7 cellular contexts compared by ENCODE assay signal in the genomic region with DNA sequence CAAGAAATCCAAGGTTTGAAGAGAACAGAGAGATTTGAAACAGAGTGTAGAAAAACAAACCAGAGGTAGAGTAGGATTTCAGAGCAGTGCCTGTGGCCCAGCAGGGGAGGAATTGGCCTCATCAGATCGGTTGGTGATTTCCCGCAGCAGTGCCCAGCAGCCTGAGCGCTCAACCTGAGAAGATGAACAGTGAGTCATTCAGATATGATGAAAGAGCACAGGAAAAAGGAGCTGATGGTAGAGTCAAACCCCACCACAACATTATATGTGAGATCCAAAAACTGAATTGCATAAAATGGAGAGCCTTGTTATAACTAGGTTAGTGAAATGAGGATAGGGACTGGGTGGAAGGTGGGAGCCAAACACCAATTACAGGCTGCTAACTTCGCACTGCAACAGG.
DNase-seq lines count a peak whose midpoint lies in the region; ATAC-seq lines count a peak whose summit lies in the region.

No MANE protein-coding gene starts in this region.

- peaks cover 4% of the 10 kb centered on the region for H3K4me1 Mint-ChIP-seq in activated naive CD8-positive, alpha-beta T cell treated with anti-CD3 and anti-CD28 coated beads, Interleukin-2, amount 50 U/mL, for 24 hours

- H3K4me3 Mint-ChIP-seq in activated naive CD8-positive, alpha-beta T cell treated with anti-CD3 and anti-CD28 coated beads, Interleukin-2, amount 50 U/mL, for 24 hours, result no peak overlapping the region

- ATAC-seq in GM21423 (IDR thresholded peaks at IDR 0.05; ENCODE audit: unreplicated experiment), result peak; percentile 65
- peak; percentile 97 for ATAC-seq in activated naive CD8-positive, alpha-beta T cell treated with anti-CD3 and anti-CD28 coated beads, Interleukin-2, amount 50 U/mL, for 24 hours
- no peak for ATAC-seq in HG03469 (IDR thresholded peaks at IDR 0.05; ENCODE audit: unreplicated experiment)
- ATAC-seq in GM21367 (IDR thresholded peaks at IDR 0.05; ENCODE audit: unreplicated experiment), result no peak

- H3K27ac Mint-ChIP-seq in activated naive CD8-positive, alpha-beta T cell treated with anti-CD3 and anti-CD28 coated beads, Interleukin-2, amount 50 U/mL, for 24 hours, result no peak overlapping the region

- no peaks in the 10 kb centered on the region for H3K9me3 Mint-ChIP-seq in activated naive CD8-positive, alpha-beta T cell treated with anti-CD3 and anti-CD28 coated beads, Interleukin-2, amount 50 U/mL, for 24 hours

- H3K36me3 Mint-ChIP-seq in activated naive CD8-positive, alpha-beta T cell treated with anti-CD3 and anti-CD28 coated beads, Interleukin-2, amount 50 U/mL, for 24 hours (ENCODE audit: low read depth), result no peaks in the 10 kb centered on the region

- peak; percentile 74 for DNase-seq in NCI-H226
- DNase-seq in activated naive CD8-positive, alpha-beta T cell treated with anti-CD3 and anti-CD28 coated beads, Interleukin-2, amount 50 U/mL, for 24 hours, result peak; percentile 65
- DNase-seq in stimulated activated CD8-positive, alpha-beta memory T cell treated with anti-CD3 and anti-CD28 coated beads, Interleukin-2, amount 100 ng/mL, for 48 hours (ENCODE audit: low read depth in 2 of 2), result peak; percentile 34 to 49
- DNase-seq in NCI-H345 (lab: John Stamatoyannopoulos, UW), result no peak

- no peaks in the 10 kb centered on the region for H3K27me3 Mint-ChIP-seq in activated naive CD8-positive, alpha-beta T cell treated with anti-CD3 and anti-CD28 coated beads, Interleukin-2, amount 50 U/mL, for 24 hours

Comparison
In these comparisons a context has a peak if more than half of its experiments do, and no peak if none do; other contexts are left out.
1. ATAC-seq: peak in GM21423 (single experiment) and activated naive CD8-positive, alpha-beta T cell treated with anti-CD3 and anti-CD28 coated beads, Interleukin-2, amount 50 U/mL, for 24 hours (single experiment); none in HG03469 (single experiment) and GM21367 (single experiment).